Comparison of ENCODE assay signal across 8 cellular contexts in genomic region chr7:121369462-121369861, GRCh38. TPM values are rescaled to one million over a fixed set of nuclear protein-coding genes. Genes with fewer than 3 reads are reported as not detected.
DNase-seq lines count a peak whose midpoint lies in the region; ATAC-seq and TF ChIP-seq lines count a peak whose summit lies in the region.

No MANE protein-coding gene starts in this region.

- no peaks in the 10 kb centered on the region for H3K27me3 ChIP-seq in PC-3 (ENCODE audit: low read length)

- H3K36me3 ChIP-seq in PC-3 (ENCODE audit: low read depth, low read length): peaks cover 27% of the 10 kb centered on the region

- no peak overlapping the region for H3K9ac ChIP-seq in PC-3 (ENCODE audit: low read length)

- no peaks in the 10 kb centered on the region for H3K9me2 ChIP-seq in PC-3 (replicated peaks; ENCODE audit: low read length)

- H4K20me1 ChIP-seq in PC-3 (ENCODE audit: low read length): no peaks in the 10 kb centered on the region

- intact Hi-C loops in PC-3 (cut with micrococcal nuclease): no loop called here
- intact Hi-C loops in left colon (cut with DNase I, micrococcal nuclease): loop anchor here (5.0 to 10.0 kb wide), 2 partner anchors 178 to 185 kb away; no protein-coding TSS in a partner anchor

- TF ChIP-seq CTCF in GM13976 (IDR thresholded peaks at IDR 0.05; ENCODE audit: borderline replicate concordance, control extremely low read depth, extremely low read depth, insufficient read depth, missing control alignments) (no peak), PC-3 (conservative IDR thresholded peaks at IDR 0.05; ENCODE audit: low read depth, low read length) (no peak)

- peaks cover 9% of the 10 kb centered on the region for H3K4me1 ChIP-seq in PC-3 (ENCODE audit: insufficient read depth, low read length)

- in situ Hi-C loops in GM13976 (cut with MboI; ENCODE audit: low sequenced_read_pairs, unreplicated experiment): loop anchor here (10.0 kb wide), 1 partner anchor 175 kb away; no protein-coding TSS in a partner anchor

- H2AFZ ChIP-seq in PC-3 (ENCODE audit: low read length): no peak overlapping the region

- no peaks in the 10 kb centered on the region for H3F3A ChIP-seq in PC-3 (ENCODE audit: low read length, unreplicated experiment)

- peak; percentile 49 for ATAC-seq in GM21825 (IDR thresholded peaks at IDR 0.05; ENCODE audit: unreplicated experiment)
- peak; percentile 56 for ATAC-seq in PC-3
- ATAC-seq in left colon: peak; percentile 95

- no peaks in the 10 kb centered on the region for H3K79me2 ChIP-seq in PC-3 (ENCODE audit: low read length)

- DNase-seq in GM13976 (ENCODE audit: low spot score) (peak; percentile 12), PC-3 (peak; percentile 33), left colon (no peak), RKO (ENCODE audit: low spot score) (no peak), COLO829 (ENCODE audit: low spot score) (no peak), hypothalamus (lab: John Stamatoyannopoulos, UW) (no peak), HCEC 1CT (no peak)

- no peaks in the 10 kb centered on the region for H3K9me3 ChIP-seq in PC-3 (ENCODE audit: low read length)

- no TSS peak for BruUV-seq in PC-3 (replicated peaks; lab: Mats Ljungman, UMichigan)

- H3K27ac ChIP-seq in PC-3 (ENCODE audit: low read length): no peak overlapping the region

- POLR2A ChIA-PET in PC-3 (lab: Charles Lee; ENCODE audit: unreplicated experiment): interaction anchor here (0.6 kb wide), 1 partner anchor 26 kb away, joined by 3 read pairs; no protein-coding TSS in a partner anchor

- H3K4me2 ChIP-seq in PC-3 (ENCODE audit: low read length): no peak overlapping the region

- no peak overlapping the region for H3K4me3 ChIP-seq in PC-3 (ENCODE audit: low read length)

- CTCF ChIA-PET in PC-3 (lab: Charles Lee): no interaction called here

RNA-seq across cellular contexts. Expression of gene FAM3C, which starts 26.6 kb away (rescaled TPM):
- 37.7 and 37.9 TPM in 2 replicates for total RNA-seq in PC-3 (2014; rRNA removed)
- total RNA-seq in left colon: 10 to 100 TPM; 46.4 to 51.7 TPM

RNA-seq across cellular contexts. Expression of gene WNT16, which starts 40.7 kb away (rescaled TPM):
- total RNA-seq in PC-3 (2014; rRNA removed): not detected in 2 replicates
- not detected for total RNA-seq in left colon

Comparison
In these comparisons a context has a peak if more than half of its experiments do, and no peak if none do; other contexts are left out.
1. DNase-seq: peak in GM13976 (single experiment) and PC-3 (single experiment); none in left colon (0 of 2), RKO (single experiment), COLO829 (single experiment), hypothalamus (0 of 51) and HCEC 1CT (single experiment).
2. Peak in every context shown above with its lines, with median percentiles within 50 percentile points of each other: ATAC-seq.